8 cellular contexts compared by ENCODE assay signal in genomic region chr20:50191065-50191565, GRCh38. TPM values are rescaled to one million over a fixed set of nuclear protein-coding genes. Genes with fewer than 3 reads are reported as not detected.
DNase-seq lines count a peak whose midpoint lies in the region; ATAC-seq, FAIRE-seq and TF ChIP-seq lines count a peak whose summit lies in the region.

No MANE protein-coding gene starts in this region.

- no peak for FAIRE-seq in pancreas (lab: Jason Lieb, UNC)
- FAIRE-seq in D721Med (lab: Jason Lieb, UNC): no peak

- H3K4me1 Mint-ChIP-seq in activated T-helper 2 cell treated with anti-CD3 and anti-CD28 coated beads, Interferon-gamma antibody, Interleukin-2, Interleukin-4, amounts not matched to agents 10 μg/mL and 5 μg/mL and 100 μg/mL, durations not matched to agents 14 hours and 24 hours and 36 hours (ENCODE audit: low read depth): peaks cover 28% of the 10 kb centered on the region

- no peaks in the 10 kb centered on the region for H3K9me3 Mint-ChIP-seq in activated T-helper 2 cell treated with anti-CD3 and anti-CD28 coated beads, Interferon-gamma antibody, Interleukin-2, Interleukin-4, amounts not matched to agents 10 μg/mL and 5 μg/mL and 100 μg/mL, durations not matched to agents 14 hours and 24 hours and 36 hours

- peak; percentile 71 for DNase-seq in OCI-M1 (lab: John Stamatoyannopoulos, UW)
- DNase-seq in activated T-helper 2 cell treated with anti-CD3 and anti-CD28 coated beads, Interferon-gamma antibody, Interleukin-2, Interleukin-4, amounts not matched to agents 10 μg/mL and 5 μg/mL and 100 μg/mL, durations not matched to agents 14 hours and 24 hours and 36 hours (ENCODE audit: low spot score): peak; percentile 70
- no peak for DNase-seq in foreskin keratinocyte
- DNase-seq in pancreas: peak in 5 of 6 donors; percentile 69 to 84 (median 77)
- DNase-seq in ureter (ENCODE audit: low spot score): peak; percentile 78
- no peak for DNase-seq in D721Med (ENCODE audit: insufficient read length, low spot score)

- H3K9me3 ChIP-seq in pancreas: no peaks in the 10 kb centered on the region

- H3K4me1 ChIP-seq in foreskin keratinocyte (peaks cover 4% of the 10 kb centered on the region), pancreas (no peaks in the 10 kb centered on the region)

- H3K27ac Mint-ChIP-seq in activated T-helper 2 cell treated with anti-CD3 and anti-CD28 coated beads, Interferon-gamma antibody, Interleukin-2, Interleukin-4, amounts not matched to agents 10 μg/mL and 5 μg/mL and 100 μg/mL, durations not matched to agents 14 hours and 24 hours and 36 hours: peak overlapping the region; percentile 60

- no peaks in the 10 kb centered on the region for H3K27me3 ChIP-seq in foreskin keratinocyte
- H3K27me3 ChIP-seq in pancreas: no peaks in the 10 kb centered on the region

- no peak for TF ChIP-seq CTCF in GM12875 (IDR thresholded peaks at IDR 0.05; ENCODE audit: borderline replicate concordance, insufficient read depth, low read depth, low read length)
- TF ChIP-seq CTCF in foreskin keratinocyte (conservative IDR thresholded peaks at IDR 0.05): peak; percentile 29
- no peak for TF ChIP-seq CTCF in pancreas (IDR thresholded peaks at IDR 0.05)
- no peak for TF ChIP-seq CTCF in D721Med (IDR thresholded peaks at IDR 0.05; ENCODE audit: insufficient read depth, missing control alignments)

- H3K4me3 Mint-ChIP-seq in activated T-helper 2 cell treated with anti-CD3 and anti-CD28 coated beads, Interferon-gamma antibody, Interleukin-2, Interleukin-4, amounts not matched to agents 10 μg/mL and 5 μg/mL and 100 μg/mL, durations not matched to agents 14 hours and 24 hours and 36 hours (ENCODE audit: low read depth): peak overlapping the region; percentile 70

- H3K27ac ChIP-seq in foreskin keratinocyte (peak overlapping the region; percentile 86), pancreas (peak overlapping the region; percentile 95 to 100 (median 98))

- intact Hi-C loops in activated T-helper 2 cell treated with anti-CD3 and anti-CD28 coated beads, Interferon-gamma antibody, Interleukin-2, Interleukin-4, amounts not matched to agents 10 μg/mL and 5 μg/mL and 100 μg/mL, durations not matched to agents 14 hours and 24 hours and 36 hours (cut with micrococcal nuclease): loop anchor here (2.0 to 5.0 kb wide), 5 partner anchors 96 to 381 kb away; partner anchors contain the start of gene PTPN1
- intact Hi-C loops in pancreas (cut with DNase I): loop anchor here in 1 of 3 donors (2.0 to 10.0 kb wide), 2 partner anchors 94 to 270 kb away; no protein-coding TSS in a partner anchor

- H3K27me3 Mint-ChIP-seq in activated T-helper 2 cell treated with anti-CD3 and anti-CD28 coated beads, Interferon-gamma antibody, Interleukin-2, Interleukin-4, amounts not matched to agents 10 μg/mL and 5 μg/mL and 100 μg/mL, durations not matched to agents 14 hours and 24 hours and 36 hours (ENCODE audit: low read depth): peaks cover under 1% of the 10 kb centered on the region

- peaks cover 0 to 7% (median 0%) of the 10 kb centered on the region in 3 donors for H3K36me3 ChIP-seq in pancreas

- ATAC-seq in HG02870 (IDR thresholded peaks at IDR 0.05; ENCODE audit: unreplicated experiment) (peak; percentile 10), foreskin keratinocyte (peak; percentile 10), pancreas (peak; percentile 1 to 40 (median 10))

- H3K36me3 Mint-ChIP-seq in activated T-helper 2 cell treated with anti-CD3 and anti-CD28 coated beads, Interferon-gamma antibody, Interleukin-2, Interleukin-4, amounts not matched to agents 10 μg/mL and 5 μg/mL and 100 μg/mL, durations not matched to agents 14 hours and 24 hours and 36 hours (ENCODE audit: low read depth): peaks cover 29% of the 10 kb centered on the region

- WGBS in pancreas, 2 donors: 0 to 1% methylated on average over 9 to 73 of the region's 73 CpGs

- H3K4me3 ChIP-seq in GM12875 (ENCODE audit: low read depth, low read length) (peak overlapping the region; percentile 66), pancreas (peak overlapping the region; percentile 61 to 99 (median 94))

RNA-seq across cellular contexts. Expression of gene CEBPB, which starts 0.5 kb away (rescaled TPM):
- 36.2 and 36.4 TPM in 2 replicates for total RNA-seq in activated T-helper 2 cell treated with anti-CD3 and anti-CD28 coated beads, Interferon-gamma antibody, Interleukin-2, Interleukin-4, amounts not matched to agents 10 μg/mL and 5 μg/mL and 100 μg/mL, durations not matched to agents 14 hours and 24 hours and 36 hours
- total RNA-seq in foreskin keratinocyte: 24.1 and 25.7 TPM in 2 replicates
- polyA plus RNA-seq in foreskin keratinocyte: 31.9 and 32.3 TPM in 2 replicates
- total RNA-seq in pancreas: 10 to 100 TPM; 18.9 to 83.4 (median 37.0) TPM
- 10 to 100 TPM; 10.9 to 16.0 TPM for polyA plus RNA-seq in pancreas
- total RNA-seq in ureter: 59.3 TPM

RNA-seq across cellular contexts. Expression of gene PEDS1, which starts 37.6 kb away (rescaled TPM):
- total RNA-seq in activated T-helper 2 cell treated with anti-CD3 and anti-CD28 coated beads, Interferon-gamma antibody, Interleukin-2, Interleukin-4, amounts not matched to agents 10 μg/mL and 5 μg/mL and 100 μg/mL, durations not matched to agents 14 hours and 24 hours and 36 hours: 26.5 and 29.5 TPM in 2 replicates
- 58.2 and 67.4 TPM in 2 replicates for total RNA-seq in foreskin keratinocyte
- 57.0 and 65.6 TPM in 2 replicates for polyA plus RNA-seq in foreskin keratinocyte
- 1 to 10 TPM; 3.5 to 9.8 (median 6.1) TPM for total RNA-seq in pancreas
- polyA plus RNA-seq in pancreas: 10 to 100 TPM in 1 of 2 donors, 1 to 10 TPM in 1; 9.0 to 11.0 TPM
- total RNA-seq in ureter: 31.3 TPM

Comparison
In these comparisons a context has a peak if more than half of its experiments do, and no peak if none do; other contexts are left out.
1. DNase-seq: peak in OCI-M1 (single experiment), activated T-helper 2 cell treated with anti-CD3 and anti-CD28 coated beads, Interferon-gamma antibody, Interleukin-2, Interleukin-4, amounts not matched to agents 10 μg/mL and 5 μg/mL and 100 μg/mL, durations not matched to agents 14 hours and 24 hours and 36 hours (single experiment), pancreas (5 of 6) and ureter (single experiment); none in foreskin keratinocyte (0 of 2) and D721Med (single experiment).
2. Peak in every context shown above with its lines, with median percentiles within 50 percentile points of each other: ATAC-seq.